In genomic region chr11:65242389-65242788, GRCh38 we compare ENCODE assay signal across 17 cellular contexts.
"Had no signal": no experiment of that assay in that cellular context is flagged by ENCODE, and none has a peak within 500 bp of the region (broad histone marks: within the 10 kb centered on the region; RNA-seq: fewer than 3 reads in every experiment).

No MANE protein-coding gene starts in this region.

- H3K9ac ChIP-seq: KMS-11 had no signal

- H3K27ac ChIP-seq: KMS-11, SJSA1, SK-N-MC had no signal

- H3K4me2 ChIP-seq: KMS-11 had no signal

- H3K36me3 ChIP-seq: SJSA1 had no signal

- FAIRE-seq: RCC 7860 had no signal

- DNase-seq: IMR-90, Kasumi-1, MM.1S, NCI-H1092 treated with DMSO at 0.1 percent for 48 hours, NCI-H1436, NCI-H1930, NCI-H2107, NCI-H2227 treated with DMSO at 0.1 percent for 48 hours, NCI-H69, NCI-H774, Right ventricle myocardium superior, RPMI8226, SIG-M5 had no signal

- H3K4me3 ChIP-seq: SJSA1, SK-N-MC had no signal

- H3K4me1 ChIP-seq: SJSA1 had no signal
